Comparison of ENCODE assay signal across 1 cellular context in the genomic region with DNA sequence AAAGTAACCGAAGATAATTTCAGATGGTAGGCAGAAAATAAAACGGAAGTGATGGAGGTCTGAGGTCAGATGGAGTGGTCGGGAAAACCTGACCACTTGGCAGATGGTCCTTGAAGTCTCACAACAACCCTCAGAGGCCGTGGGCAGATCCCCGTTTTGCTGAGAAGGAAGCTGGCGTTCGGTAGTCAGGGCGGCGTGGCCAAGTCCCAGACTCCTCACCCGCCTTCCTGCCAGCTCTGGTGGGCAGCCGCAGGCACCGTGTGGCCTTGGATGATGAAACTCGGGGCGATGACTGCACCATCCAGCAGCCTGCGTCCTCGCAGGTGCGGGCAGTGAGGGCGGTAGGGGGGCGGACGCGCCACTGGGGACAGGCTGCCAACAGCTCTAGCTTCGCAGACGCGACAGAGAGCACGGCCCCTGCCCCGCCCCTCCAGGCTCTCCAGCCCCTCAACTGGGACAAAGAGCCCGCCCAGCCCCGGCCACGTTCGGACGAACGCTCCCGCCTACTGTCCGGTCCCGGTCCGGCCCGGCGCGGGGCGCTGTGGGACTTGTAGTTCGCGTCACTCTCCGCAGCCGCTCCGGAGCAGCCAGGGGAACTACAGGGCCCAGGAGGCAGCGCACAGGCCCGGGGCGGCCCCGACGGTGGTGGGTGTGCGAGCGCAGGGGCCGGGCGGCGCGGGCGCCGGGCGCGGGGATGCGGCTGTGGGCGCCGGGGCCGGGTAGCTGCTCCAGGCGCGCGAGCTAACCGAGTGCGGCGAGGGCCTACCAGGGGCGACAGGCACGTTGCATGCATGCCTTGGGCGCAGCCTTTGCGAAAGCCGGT.
TF ChIP-seq lines count a peak whose summit lies in the region.

A gene with protein sequence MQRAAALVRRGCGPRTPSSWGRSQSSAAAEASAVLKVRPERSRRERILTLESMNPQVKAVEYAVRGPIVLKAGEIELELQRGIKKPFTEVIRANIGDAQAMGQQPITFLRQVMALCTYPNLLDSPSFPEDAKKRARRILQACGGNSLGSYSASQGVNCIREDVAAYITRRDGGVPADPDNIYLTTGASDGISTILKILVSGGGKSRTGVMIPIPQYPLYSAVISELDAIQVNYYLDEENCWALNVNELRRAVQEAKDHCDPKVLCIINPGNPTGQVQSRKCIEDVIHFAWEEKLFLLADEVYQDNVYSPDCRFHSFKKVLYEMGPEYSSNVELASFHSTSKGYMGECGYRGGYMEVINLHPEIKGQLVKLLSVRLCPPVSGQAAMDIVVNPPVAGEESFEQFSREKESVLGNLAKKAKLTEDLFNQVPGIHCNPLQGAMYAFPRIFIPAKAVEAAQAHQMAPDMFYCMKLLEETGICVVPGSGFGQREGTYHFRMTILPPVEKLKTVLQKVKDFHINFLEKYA (plus strand): TSS at position 673 of the 823 bp plus-strand sequence. CDS start 354 bp downstream, outside the sequence.

TF ChIP-seq in GM12878, 131 proteins besides CTCF, POLR2A, EP300 and RAD21 (continued from another document and continues in another):
- TF ChIP-seq, protein P1, sequence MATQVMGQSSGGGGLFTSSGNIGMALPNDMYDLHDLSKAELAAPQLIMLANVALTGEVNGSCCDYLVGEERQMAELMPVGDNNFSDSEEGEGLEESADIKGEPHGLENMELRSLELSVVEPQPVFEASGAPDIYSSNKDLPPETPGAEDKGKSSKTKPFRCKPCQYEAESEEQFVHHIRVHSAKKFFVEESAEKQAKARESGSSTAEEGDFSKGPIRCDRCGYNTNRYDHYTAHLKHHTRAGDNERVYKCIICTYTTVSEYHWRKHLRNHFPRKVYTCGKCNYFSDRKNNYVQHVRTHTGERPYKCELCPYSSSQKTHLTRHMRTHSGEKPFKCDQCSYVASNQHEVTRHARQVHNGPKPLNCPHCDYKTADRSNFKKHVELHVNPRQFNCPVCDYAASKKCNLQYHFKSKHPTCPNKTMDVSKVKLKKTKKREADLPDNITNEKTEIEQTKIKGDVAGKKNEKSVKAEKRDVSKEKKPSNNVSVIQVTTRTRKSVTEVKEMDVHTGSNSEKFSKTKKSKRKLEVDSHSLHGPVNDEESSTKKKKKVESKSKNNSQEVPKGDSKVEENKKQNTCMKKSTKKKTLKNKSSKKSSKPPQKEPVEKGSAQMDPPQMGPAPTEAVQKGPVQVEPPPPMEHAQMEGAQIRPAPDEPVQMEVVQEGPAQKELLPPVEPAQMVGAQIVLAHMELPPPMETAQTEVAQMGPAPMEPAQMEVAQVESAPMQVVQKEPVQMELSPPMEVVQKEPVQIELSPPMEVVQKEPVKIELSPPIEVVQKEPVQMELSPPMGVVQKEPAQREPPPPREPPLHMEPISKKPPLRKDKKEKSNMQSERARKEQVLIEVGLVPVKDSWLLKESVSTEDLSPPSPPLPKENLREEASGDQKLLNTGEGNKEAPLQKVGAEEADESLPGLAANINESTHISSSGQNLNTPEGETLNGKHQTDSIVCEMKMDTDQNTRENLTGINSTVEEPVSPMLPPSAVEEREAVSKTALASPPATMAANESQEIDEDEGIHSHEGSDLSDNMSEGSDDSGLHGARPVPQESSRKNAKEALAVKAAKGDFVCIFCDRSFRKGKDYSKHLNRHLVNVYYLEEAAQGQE (IDR thresholded peaks at IDR 0.05; ENCODE audit: low read depth, low read length) = no peak
- peak; percentile 21; the same call in 1 of the 2 replicates for TF ChIP-seq SIN3A (IDR thresholded peaks at IDR 0.05; ENCODE audit: low read depth, low read length)
- TF ChIP-seq, protein P2, sequence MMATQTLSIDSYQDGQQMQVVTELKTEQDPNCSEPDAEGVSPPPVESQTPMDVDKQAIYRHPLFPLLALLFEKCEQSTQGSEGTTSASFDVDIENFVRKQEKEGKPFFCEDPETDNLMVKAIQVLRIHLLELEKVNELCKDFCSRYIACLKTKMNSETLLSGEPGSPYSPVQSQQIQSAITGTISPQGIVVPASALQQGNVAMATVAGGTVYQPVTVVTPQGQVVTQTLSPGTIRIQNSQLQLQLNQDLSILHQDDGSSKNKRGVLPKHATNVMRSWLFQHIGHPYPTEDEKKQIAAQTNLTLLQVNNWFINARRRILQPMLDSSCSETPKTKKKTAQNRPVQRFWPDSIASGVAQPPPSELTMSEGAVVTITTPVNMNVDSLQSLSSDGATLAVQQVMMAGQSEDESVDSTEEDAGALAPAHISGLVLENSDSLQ (IDR thresholded peaks at IDR 0.05) = no peak
- TF ChIP-seq POU2F2 (IDR thresholded peaks at IDR 0.05; ENCODE audit: borderline replicate concordance, low read depth, low read length) = no peak
- TF ChIP-seq, protein P3, sequence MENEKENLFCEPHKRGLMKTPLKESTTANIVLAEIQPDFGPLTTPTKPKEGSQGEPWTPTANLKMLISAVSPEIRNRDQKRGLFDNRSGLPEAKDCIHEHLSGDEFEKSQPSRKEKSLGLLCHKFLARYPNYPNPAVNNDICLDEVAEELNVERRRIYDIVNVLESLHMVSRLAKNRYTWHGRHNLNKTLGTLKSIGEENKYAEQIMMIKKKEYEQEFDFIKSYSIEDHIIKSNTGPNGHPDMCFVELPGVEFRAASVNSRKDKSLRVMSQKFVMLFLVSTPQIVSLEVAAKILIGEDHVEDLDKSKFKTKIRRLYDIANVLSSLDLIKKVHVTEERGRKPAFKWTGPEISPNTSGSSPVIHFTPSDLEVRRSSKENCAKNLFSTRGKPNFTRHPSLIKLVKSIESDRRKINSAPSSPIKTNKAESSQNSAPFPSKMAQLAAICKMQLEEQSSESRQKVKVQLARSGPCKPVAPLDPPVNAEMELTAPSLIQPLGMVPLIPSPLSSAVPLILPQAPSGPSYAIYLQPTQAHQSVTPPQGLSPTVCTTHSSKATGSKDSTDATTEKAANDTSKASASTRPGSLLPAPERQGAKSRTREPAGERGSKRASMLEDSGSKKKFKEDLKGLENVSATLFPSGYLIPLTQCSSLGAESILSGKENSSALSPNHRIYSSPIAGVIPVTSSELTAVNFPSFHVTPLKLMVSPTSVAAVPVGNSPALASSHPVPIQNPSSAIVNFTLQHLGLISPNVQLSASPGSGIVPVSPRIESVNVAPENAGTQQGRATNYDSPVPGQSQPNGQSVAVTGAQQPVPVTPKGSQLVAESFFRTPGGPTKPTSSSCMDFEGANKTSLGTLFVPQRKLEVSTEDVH (IDR thresholded peaks at IDR 0.05; ENCODE audit: low read depth, partially characterized antibody) = no peak
- no peak for TF ChIP-seq FOXK2 (IDR thresholded peaks at IDR 0.05)
- peak; percentile 26; the same call in 1 of the 2 replicates for TF ChIP-seq TBL1XR1 (IDR thresholded peaks at IDR 0.05; ENCODE audit: low read depth, low read length)
- no peak for TF ChIP-seq CHD4 (IDR thresholded peaks at IDR 0.05)
- TF ChIP-seq SMC3 (IDR thresholded peaks at IDR 0.05; ENCODE audit: borderline replicate concordance, low read length) = no peak
- no peak for TF ChIP-seq TCF3 (IDR thresholded peaks at IDR 0.05; ENCODE audit: borderline replicate concordance, insufficient read depth, low read depth, low read length)
- peak; percentile 95 for TF ChIP-seq HCFC1 (IDR thresholded peaks at IDR 0.05; ENCODE audit: low read length)
- no peak for TF ChIP-seq SP1 (IDR thresholded peaks at IDR 0.05; ENCODE audit: low read depth, low read length)
- no peak for TF ChIP-seq ASH2L (IDR thresholded peaks at IDR 0.05; ENCODE audit: borderline replicate concordance, low read depth)
- TF ChIP-seq TAF1 (IDR thresholded peaks at IDR 0.05; ENCODE audit: borderline replicate concordance, low read depth, low read length) = no peak
- no peak for TF ChIP-seq CBFB (IDR thresholded peaks at IDR 0.05; ENCODE audit: low read depth)
- no peak for TF ChIP-seq STAT3 (IDR thresholded peaks at IDR 0.05; ENCODE audit: low read depth, low read length)
- no peak for TF ChIP-seq MTA3 (IDR thresholded peaks at IDR 0.05; ENCODE audit: borderline replicate concordance, low read length)
- TF ChIP-seq BACH1 (IDR thresholded peaks at IDR 0.05; ENCODE audit: borderline replicate concordance) = peak; percentile 49; the same call in 1 of the 2 replicates
- TF ChIP-seq, protein P4, sequence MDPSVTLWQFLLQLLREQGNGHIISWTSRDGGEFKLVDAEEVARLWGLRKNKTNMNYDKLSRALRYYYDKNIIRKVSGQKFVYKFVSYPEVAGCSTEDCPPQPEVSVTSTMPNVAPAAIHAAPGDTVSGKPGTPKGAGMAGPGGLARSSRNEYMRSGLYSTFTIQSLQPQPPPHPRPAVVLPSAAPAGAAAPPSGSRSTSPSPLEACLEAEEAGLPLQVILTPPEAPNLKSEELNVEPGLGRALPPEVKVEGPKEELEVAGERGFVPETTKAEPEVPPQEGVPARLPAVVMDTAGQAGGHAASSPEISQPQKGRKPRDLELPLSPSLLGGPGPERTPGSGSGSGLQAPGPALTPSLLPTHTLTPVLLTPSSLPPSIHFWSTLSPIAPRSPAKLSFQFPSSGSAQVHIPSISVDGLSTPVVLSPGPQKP (IDR thresholded peaks at IDR 0.05; ENCODE audit: low read depth, low read length) = no peak
- peak; percentile 94 for TF ChIP-seq SIX5 (IDR thresholded peaks at IDR 0.05; ENCODE audit: low read depth, low read length, severe bottlenecking)
- TF ChIP-seq KLF5 (IDR thresholded peaks at IDR 0.05; ENCODE audit: partially characterized antibody) = peak; percentile 41
- TF ChIP-seq ATF7 (IDR thresholded peaks at IDR 0.05; ENCODE audit: low read depth) = no peak
- TF ChIP-seq ZNF207 (IDR thresholded peaks at IDR 0.05; ENCODE audit: borderline replicate concordance) = no peak
- TF ChIP-seq, protein P5, sequence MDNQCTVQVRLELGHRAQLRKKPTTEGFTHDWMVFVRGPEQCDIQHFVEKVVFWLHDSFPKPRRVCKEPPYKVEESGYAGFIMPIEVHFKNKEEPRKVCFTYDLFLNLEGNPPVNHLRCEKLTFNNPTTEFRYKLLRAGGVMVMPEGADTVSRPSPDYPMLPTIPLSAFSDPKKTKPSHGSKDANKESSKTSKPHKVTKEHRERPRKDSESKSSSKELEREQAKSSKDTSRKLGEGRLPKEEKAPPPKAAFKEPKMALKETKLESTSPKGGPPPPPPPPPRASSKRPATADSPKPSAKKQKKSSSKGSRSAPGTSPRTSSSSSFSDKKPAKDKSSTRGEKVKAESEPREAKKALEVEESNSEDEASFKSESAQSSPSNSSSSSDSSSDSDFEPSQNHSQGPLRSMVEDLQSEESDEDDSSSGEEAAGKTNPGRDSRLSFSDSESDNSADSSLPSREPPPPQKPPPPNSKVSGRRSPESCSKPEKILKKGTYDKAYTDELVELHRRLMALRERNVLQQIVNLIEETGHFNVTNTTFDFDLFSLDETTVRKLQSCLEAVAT (IDR thresholded peaks at IDR 0.05) = no peak
- TF ChIP-seq, protein P6, sequence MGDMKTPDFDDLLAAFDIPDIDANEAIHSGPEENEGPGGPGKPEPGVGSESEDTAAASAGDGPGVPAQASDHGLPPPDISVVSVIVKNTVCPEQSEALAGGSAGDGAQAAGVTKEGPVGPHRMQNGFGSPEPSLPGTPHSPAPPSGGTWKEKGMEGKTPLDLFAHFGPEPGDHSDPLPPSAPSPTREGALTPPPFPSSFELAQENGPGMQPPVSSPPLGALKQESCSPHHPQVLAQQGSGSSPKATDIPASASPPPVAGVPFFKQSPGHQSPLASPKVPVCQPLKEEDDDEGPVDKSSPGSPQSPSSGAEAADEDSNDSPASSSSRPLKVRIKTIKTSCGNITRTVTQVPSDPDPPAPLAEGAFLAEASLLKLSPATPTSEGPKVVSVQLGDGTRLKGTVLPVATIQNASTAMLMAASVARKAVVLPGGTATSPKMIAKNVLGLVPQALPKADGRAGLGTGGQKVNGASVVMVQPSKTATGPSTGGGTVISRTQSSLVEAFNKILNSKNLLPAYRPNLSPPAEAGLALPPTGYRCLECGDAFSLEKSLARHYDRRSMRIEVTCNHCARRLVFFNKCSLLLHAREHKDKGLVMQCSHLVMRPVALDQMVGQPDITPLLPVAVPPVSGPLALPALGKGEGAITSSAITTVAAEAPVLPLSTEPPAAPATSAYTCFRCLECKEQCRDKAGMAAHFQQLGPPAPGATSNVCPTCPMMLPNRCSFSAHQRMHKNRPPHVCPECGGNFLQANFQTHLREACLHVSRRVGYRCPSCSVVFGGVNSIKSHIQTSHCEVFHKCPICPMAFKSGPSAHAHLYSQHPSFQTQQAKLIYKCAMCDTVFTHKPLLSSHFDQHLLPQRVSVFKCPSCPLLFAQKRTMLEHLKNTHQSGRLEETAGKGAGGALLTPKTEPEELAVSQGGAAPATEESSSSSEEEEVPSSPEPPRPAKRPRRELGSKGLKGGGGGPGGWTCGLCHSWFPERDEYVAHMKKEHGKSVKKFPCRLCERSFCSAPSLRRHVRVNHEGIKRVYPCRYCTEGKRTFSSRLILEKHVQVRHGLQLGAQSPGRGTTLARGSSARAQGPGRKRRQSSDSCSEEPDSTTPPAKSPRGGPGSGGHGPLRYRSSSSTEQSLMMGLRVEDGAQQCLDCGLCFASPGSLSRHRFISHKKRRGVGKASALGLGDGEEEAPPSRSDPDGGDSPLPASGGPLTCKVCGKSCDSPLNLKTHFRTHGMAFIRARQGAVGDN (IDR thresholded peaks at IDR 0.05) = peak; percentile 33; the same call in 1 of the 2 replicates
- no peak for TF ChIP-seq BMI1 (IDR thresholded peaks at IDR 0.05; ENCODE audit: borderline replicate concordance)
- TF ChIP-seq MYC (IDR thresholded peaks at IDR 0.05; ENCODE audit: insufficient read depth, insufficient read length, insufficient replicate concordance, low read length, severe bottlenecking) = no peak
- TF ChIP-seq, protein P7, sequence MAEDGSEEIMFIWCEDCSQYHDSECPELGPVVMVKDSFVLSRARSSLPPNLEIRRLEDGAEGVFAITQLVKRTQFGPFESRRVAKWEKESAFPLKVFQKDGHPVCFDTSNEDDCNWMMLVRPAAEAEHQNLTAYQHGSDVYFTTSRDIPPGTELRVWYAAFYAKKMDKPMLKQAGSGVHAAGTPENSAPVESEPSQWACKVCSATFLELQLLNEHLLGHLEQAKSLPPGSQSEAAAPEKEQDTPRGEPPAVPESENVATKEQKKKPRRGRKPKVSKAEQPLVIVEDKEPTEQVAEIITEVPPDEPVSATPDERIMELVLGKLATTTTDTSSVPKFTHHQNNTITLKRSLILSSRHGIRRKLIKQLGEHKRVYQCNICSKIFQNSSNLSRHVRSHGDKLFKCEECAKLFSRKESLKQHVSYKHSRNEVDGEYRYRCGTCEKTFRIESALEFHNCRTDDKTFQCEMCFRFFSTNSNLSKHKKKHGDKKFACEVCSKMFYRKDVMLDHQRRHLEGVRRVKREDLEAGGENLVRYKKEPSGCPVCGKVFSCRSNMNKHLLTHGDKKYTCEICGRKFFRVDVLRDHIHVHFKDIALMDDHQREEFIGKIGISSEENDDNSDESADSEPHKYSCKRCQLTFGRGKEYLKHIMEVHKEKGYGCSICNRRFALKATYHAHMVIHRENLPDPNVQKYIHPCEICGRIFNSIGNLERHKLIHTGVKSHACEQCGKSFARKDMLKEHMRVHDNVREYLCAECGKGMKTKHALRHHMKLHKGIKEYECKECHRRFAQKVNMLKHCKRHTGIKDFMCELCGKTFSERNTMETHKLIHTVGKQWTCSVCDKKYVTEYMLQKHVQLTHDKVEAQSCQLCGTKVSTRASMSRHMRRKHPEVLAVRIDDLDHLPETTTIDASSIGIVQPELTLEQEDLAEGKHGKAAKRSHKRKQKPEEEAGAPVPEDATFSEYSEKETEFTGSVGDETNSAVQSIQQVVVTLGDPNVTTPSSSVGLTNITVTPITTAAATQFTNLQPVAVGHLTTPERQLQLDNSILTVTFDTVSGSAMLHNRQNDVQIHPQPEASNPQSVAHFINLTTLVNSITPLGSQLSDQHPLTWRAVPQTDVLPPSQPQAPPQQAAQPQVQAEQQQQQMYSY (CRISPR knock-in tag; IDR thresholded peaks at IDR 0.05) = no peak
- TF ChIP-seq, protein P8, sequence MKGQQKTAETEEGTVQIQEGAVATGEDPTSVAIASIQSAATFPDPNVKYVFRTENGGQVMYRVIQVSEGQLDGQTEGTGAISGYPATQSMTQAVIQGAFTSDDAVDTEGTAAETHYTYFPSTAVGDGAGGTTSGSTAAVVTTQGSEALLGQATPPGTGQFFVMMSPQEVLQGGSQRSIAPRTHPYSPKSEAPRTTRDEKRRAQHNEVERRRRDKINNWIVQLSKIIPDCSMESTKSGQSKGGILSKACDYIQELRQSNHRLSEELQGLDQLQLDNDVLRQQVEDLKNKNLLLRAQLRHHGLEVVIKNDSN (IDR thresholded peaks at IDR 0.05; ENCODE audit: borderline replicate concordance, extremely low read length, insufficient read depth, low read depth, low read length) = no peak
- TF ChIP-seq MEF2B (IDR thresholded peaks at IDR 0.05; ENCODE audit: partially characterized antibody, poor library complexity, severe bottlenecking) = no peak
